ENCODE assay signal across 25 cellular contexts in the genomic region with DNA sequence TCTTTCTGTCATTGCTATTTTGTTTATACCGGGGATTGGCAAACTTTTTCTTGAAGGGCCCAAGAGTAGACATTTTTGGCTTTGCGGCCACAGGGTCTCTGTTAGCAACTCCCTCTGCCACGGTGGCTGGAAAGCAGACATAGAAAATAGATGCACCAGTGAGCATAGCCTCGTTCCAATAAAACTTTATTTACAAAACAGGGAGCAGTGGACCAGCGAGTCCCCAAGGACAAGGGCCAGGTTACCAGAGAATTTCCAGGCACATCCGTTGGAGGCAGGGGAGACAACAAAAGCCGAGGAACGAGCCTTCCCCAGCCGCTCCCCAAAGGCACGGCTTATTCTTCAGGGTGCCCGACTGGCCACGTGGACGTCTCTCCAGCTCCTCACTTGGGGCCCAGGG. TPM values are rescaled to one million over a fixed set of nuclear protein-coding genes. Genes with fewer than 3 reads are reported as not detected.
DNase-seq lines count a peak whose midpoint lies in the region; ATAC-seq, FAIRE-seq and TF ChIP-seq lines count a peak whose summit lies in the region.
"Had no signal": no experiment of that assay in that cellular context is flagged by ENCODE, and none has a peak within 500 bp of the region (broad histone marks: within the 10 kb centered on the region; RNA-seq: fewer than 3 reads in every experiment).

No MANE protein-coding gene starts in this region.

- H4K20me1 ChIP-seq in HepG2 (ENCODE audit: insufficient read depth, low read length): 0 out of 2 replicates have a peak, but pooled peaks cover 2% of the 10 kb centered on the region

- in situ Hi-C loops in HepG2 (cut with HindIII; ENCODE audit: extremely low pct_ligation_motif_present, low pct_unique_long_range_greater_than_20kb): no loop called here

- H3K4me3 Mint-ChIP-seq in WTC11: no peak overlapping the region
- no peak overlapping the region for H3K4me3 Mint-ChIP-seq in endodermal cell
- no peak overlapping the region for H3K4me3 Mint-ChIP-seq in progenitor cell of endocrine pancreas (ENCODE audit: low read depth)
- H3K4me3 Mint-ChIP-seq: B cell; CD4-positive, alpha-beta T cell; CD8-positive, alpha-beta T cell had no signal

- TF ChIP-seq POLR2A in HepG2 (IDR thresholded peaks at IDR 0.05; ENCODE audit: insufficient read depth in 1 of 2, low read depth in 2 of 2, low read length in 2 of 2): no peak
- TF ChIP-seq POLR2A in right lobe of liver (IDR thresholded peaks at IDR 0.05): no peak

- no peak overlapping the region for H3K4me2 ChIP-seq in HepG2 (ENCODE audit: low read depth, low read length)
- H3K4me2 ChIP-seq: A549 had no signal

- peak overlapping the region; percentile 73; the same call in 1 of the 2 replicates for H3K27ac Mint-ChIP-seq in WTC11
- H3K27ac Mint-ChIP-seq in endodermal cell: peak overlapping the region; percentile 53
- H3K27ac Mint-ChIP-seq in progenitor cell of endocrine pancreas: peak overlapping the region; percentile 16
- H3K27ac Mint-ChIP-seq: B cell; CD4-positive, alpha-beta T cell; CD8-positive, alpha-beta T cell had no signal

- H3K9me3 Mint-ChIP-seq in WTC11 (no peaks in the 10 kb centered on the region), endodermal cell (peaks cover 8% of the 10 kb centered on the region), progenitor cell of endocrine pancreas (ENCODE audit: low read depth) (no peaks in the 10 kb centered on the region)
- H3K9me3 Mint-ChIP-seq: CD4-positive, alpha-beta T cell; CD8-positive, alpha-beta T cell had no signal

- H3K27me3 Mint-ChIP-seq in WTC11 (ENCODE audit: low read depth): no peaks in the 10 kb centered on the region
- no peaks in the 10 kb centered on the region for H3K27me3 Mint-ChIP-seq in endodermal cell (ENCODE audit: insufficient read depth)
- no peaks in the 10 kb centered on the region for H3K27me3 Mint-ChIP-seq in progenitor cell of endocrine pancreas
- H3K27me3 Mint-ChIP-seq: B cell; CD4-positive, alpha-beta T cell had no signal

- TF ChIP-seq RAD21 in HepG2 (CRISPR knock-in tag; IDR thresholded peaks at IDR 0.05): no peak

- H3K36me3 ChIP-seq in HepG2 (replicated peaks in 1 of 2; ENCODE audit: control insufficient read depth in 1 of 2, insufficient read depth in 2 of 2, low read length in 2 of 2): peaks cover 9 to 50% of the 10 kb centered on the region in 2 experiments
- H3K36me3 ChIP-seq in right lobe of liver: no peaks in the 10 kb centered on the region
- peaks cover 4% of the 10 kb centered on the region for H3K36me3 ChIP-seq in endodermal cell (ENCODE audit: control insufficient read depth, insufficient read depth, low read length)

- intact Hi-C loops in HepG2 (cut with micrococcal nuclease; ENCODE audit: unreplicated experiment) (no loop called here), right lobe of liver (cut with DNase I) (no loop called here)

- H3K4me1 ChIP-seq in HepG2 (ENCODE audit: insufficient read depth, low read length) (no peaks in the 10 kb centered on the region), right lobe of liver (no peaks in the 10 kb centered on the region), endodermal cell (ENCODE audit: control insufficient read depth, insufficient read depth, low read length) (no peaks in the 10 kb centered on the region)
- H3K4me1 ChIP-seq: A549, Caco-2 had no signal

- CTCF ChIA-PET in HepG2 (lab: Yijun Ruan, JAX; ENCODE audit: low intra/inter-chr PET ratio, low total read pairs) (no interaction called here), WTC11 (lab: Charles Lee) (interaction anchor here (0.9 to 1.1 kb wide), 3 partner anchors 28 to 123 kb away, joined by 3 to 4 read pairs (median 4); no protein-coding TSS in a partner anchor)

- H3K4me3 ChIP-seq in HepG2 (replicated peaks in 1 of 3; ENCODE audit: insufficient read depth in 1 of 3, low read depth in 2 of 3, low read length in 3 of 3): no peak overlapping the region
- no peak overlapping the region for H3K4me3 ChIP-seq in right lobe of liver
- no peak overlapping the region for H3K4me3 ChIP-seq in endodermal cell (ENCODE audit: low read length)
- H3K4me3 ChIP-seq: A549; BLaER1 treated with 17β-estradiol and CSF1 and Interleukin-3, amounts not matched to agents 10 nM and 100 nM had no signal

- H3K27me3 ChIP-seq in HepG2 (ENCODE audit: control insufficient read depth in 1 of 2, insufficient read depth in 2 of 2, low read length in 2 of 2): no peaks in the 10 kb centered on the region
- no peaks in the 10 kb centered on the region for H3K27me3 ChIP-seq in right lobe of liver
- no peaks in the 10 kb centered on the region for H3K27me3 ChIP-seq in endodermal cell (ENCODE audit: control insufficient read depth, insufficient read depth, low read length, poor library complexity, severe bottlenecking)
- H3K27me3 ChIP-seq: BLaER1 treated with 17β-estradiol and CSF1 and Interleukin-3, amounts not matched to agents 10 nM and 100 nM had no signal

- no peaks in the 10 kb centered on the region for H3K79me2 ChIP-seq in HepG2 (ENCODE audit: insufficient read depth, low read length)

- POLR2A ChIA-PET in HepG2 (lab: Yijun Ruan, JAX): no interaction called here
- POLR2A ChIA-PET in WTC11 (lab: Charles Lee): no interaction called here

- TF ChIP-seq CTCF in HepG2 (CRISPR knock-in tag; IDR thresholded peaks at IDR 0.05): no peak
- TF ChIP-seq CTCF in right lobe of liver (IDR thresholded peaks at IDR 0.05): no peak
- TF ChIP-seq CTCF in WTC11 (IDR thresholded peaks at IDR 0.05): no peak
- TF ChIP-seq CTCF in endodermal cell (conservative IDR thresholded peaks at IDR 0.05): no peak
- no peak for TF ChIP-seq CTCF in progenitor cell of endocrine pancreas (IDR thresholded peaks at IDR 0.05; ENCODE audit: unreplicated experiment)

- no peak for TF ChIP-seq EP300 in HepG2 (IDR thresholded peaks at IDR 0.05; ENCODE audit: low read depth in 2 of 2, low read length in 2 of 2)
- TF ChIP-seq EP300 in HepG2 (CRISPR knock-in tag; IDR thresholded peaks at IDR 0.05; ENCODE audit: borderline replicate concordance): no peak

- H3K4me1 Mint-ChIP-seq in WTC11 (no peaks in the 10 kb centered on the region), endodermal cell (no peaks in the 10 kb centered on the region), progenitor cell of endocrine pancreas (ENCODE audit: low read depth) (no peaks in the 10 kb centered on the region)
- H3K4me1 Mint-ChIP-seq: B cell had no signal

- H3K9me3 ChIP-seq in HepG2 (ENCODE audit: low read length) (no peaks in the 10 kb centered on the region), right lobe of liver (no peaks in the 10 kb centered on the region), endodermal cell (ENCODE audit: control insufficient read depth, low read length) (no peaks in the 10 kb centered on the region)
- H3K9me3 ChIP-seq: A549; BLaER1 treated with 17β-estradiol and CSF1 and Interleukin-3, amounts not matched to agents 10 nM and 100 nM; Caco-2 had no signal

- DNase-seq in HepG2 (ENCODE audit: low spot score): no peak
- DNase-seq in right lobe of liver: no peak
- DNase-seq in WTC11 (ENCODE audit: low spot score): no peak
- no peak for DNase-seq in endodermal cell
- no peak for DNase-seq in progenitor cell of endocrine pancreas (ENCODE audit: low spot score, unreplicated experiment)
- DNase-seq in midbrain (lab: John Stamatoyannopoulos, UW): no peak
- DNase-seq: AML-193; Caco-2; Calu3; CD4-positive, alpha-beta T cell; CD8-positive, alpha-beta T cell; DMS79 treated with DMSO at 0.1 percent for 48 hours; GF-D8 had no signal

- no TSS peak for BruUV-seq in HepG2 (replicated peaks; lab: Mats Ljungman, UMichigan)

- ATAC-seq in HepG2: no peak
- ATAC-seq in right lobe of liver: no peak
- no peak for ATAC-seq in WTC11
- no peak for ATAC-seq in GM18870 (IDR thresholded peaks at IDR 0.05; ENCODE audit: unreplicated experiment)
- ATAC-seq in HG03175 (IDR thresholded peaks at IDR 0.05; ENCODE audit: unreplicated experiment): no peak
- ATAC-seq: A549; CD8-positive, alpha-beta T cell had no signal

- no peak overlapping the region for H2AFZ ChIP-seq in HepG2 (ENCODE audit: low read length)

- FAIRE-seq in HepG2 (lab: Jason Lieb, UNC): no peak
- FAIRE-seq: A549, D721Med, G401.6, GM12891, GM18507, GM19239 had no signal

- H3K9ac ChIP-seq in HepG2 (ENCODE audit: insufficient read depth, low read depth, low read length) (no peak overlapping the region), endodermal cell (ENCODE audit: extremely low read depth, low read length, poor library complexity, severe bottlenecking) (no peak overlapping the region)
- H3K9ac ChIP-seq: BLaER1 treated with 17β-estradiol and CSF1 and Interleukin-3, amounts not matched to agents 10 nM and 100 nM had no signal

- H3K36me3 Mint-ChIP-seq in WTC11: peaks cover 14% of the 10 kb centered on the region
- H3K36me3 Mint-ChIP-seq in endodermal cell (ENCODE audit: low read depth): peaks cover 46% of the 10 kb centered on the region
- peaks cover 21% of the 10 kb centered on the region for H3K36me3 Mint-ChIP-seq in progenitor cell of endocrine pancreas (ENCODE audit: insufficient read depth)

- H3K27ac ChIP-seq in HepG2 (ENCODE audit: extremely low read length, insufficient read depth, low read length) (no peak overlapping the region), right lobe of liver (no peak overlapping the region), endodermal cell (ENCODE audit: low read depth, low read length) (no peak overlapping the region)
- H3K27ac ChIP-seq: 22Rv1; A549; BLaER1 treated with 17β-estradiol and CSF1 and Interleukin-3, amounts not matched to agents 10 nM and 100 nM; C4-2B had no signal

- WGBS in HepG2 (ENCODE audit: low lambda C conversion rate): 96% methylated on average over 13 of the region's 13 CpGs
- 93% methylated on average over 13 of the region's 13 CpGs for WGBS in right lobe of liver (ENCODE audit: insufficient coverage, low coverage, low lambda C conversion rate, missing lambda C conversion rate)
- 93 to 94% methylated on average over 13 of the region's 13 CpGs for WGBS in endodermal cell (ENCODE audit: insufficient coverage in 1 of 2, insufficient read length in 1 of 2), 2 experiments

RNA-seq across cellular contexts. Expression of a gene that starts 26.5 kb away (rescaled TPM):
- total RNA-seq in HepG2 (2016; rRNA removed; fragmentation: Illumina TruSeq; extraction: Trizol) (10.4 and 10.8 TPM in 2 replicates), right lobe of liver (10 to 100 TPM; 18.9 to 26.0 (median 24.4) TPM), WTC11 (2021) (133 to 151 TPM (median 150 TPM) in 3 replicates), endodermal cell (100 to 1,000 TPM; 126 to 154 TPM), progenitor cell of endocrine pancreas (74.3 and 77.9 TPM in 2 replicates)
- 25.8 and 31.3 TPM in 2 replicates for total RNA-seq in HepG2 (2016; cell fraction: cytosol; rRNA removed; fragmentation: Illumina TruSeq; extraction: Trizol; ENCODE audit: low read depth)
- total RNA-seq in HepG2 (2016; cell fraction: insoluble cytoplasmic fraction; rRNA removed; fragmentation: Illumina TruSeq; extraction: Trizol): 9.1 and 10.5 TPM in 2 replicates
- total RNA-seq in HepG2 (2016; cell fraction: membrane; rRNA removed; fragmentation: Illumina TruSeq; extraction: Trizol): 30.5 and 36.7 TPM in 2 replicates
- 7.4 and 9.0 TPM in 2 replicates for total RNA-seq in HepG2 (2016; cell fraction: nucleus; rRNA removed; fragmentation: Illumina TruSeq; extraction: Trizol)
- polyA plus RNA-seq in HepG2 (2011; rRNA removed): 9.6 and 14.4 TPM in 2 replicates
- 8.7 and 21.7 TPM in 2 replicates for polyA plus RNA-seq in HepG2 (2011; cell fraction: cytosol; rRNA removed)
- polyA plus RNA-seq in HepG2 (2011; cell fraction: nucleus; rRNA removed): 37.4 and 44.6 TPM in 2 replicates
- 24.2 and 24.5 TPM in 2 replicates for polyA plus RNA-seq in HepG2 (2012)
- polyA plus RNA-seq in HepG2 (2016; cell fraction: cytosol; fragmentation: Illumina TruSeq; extraction: Trizol; ENCODE audit: low read depth): 237 and 239 TPM in 2 replicates
- 38.7 and 46.2 TPM in 2 replicates for polyA plus RNA-seq in HepG2 (2016; cell fraction: insoluble cytoplasmic fraction; fragmentation: Illumina TruSeq; extraction: Trizol; ENCODE audit: low read depth)
- 156 and 163 TPM in 2 replicates for polyA plus RNA-seq in HepG2 (2016; cell fraction: membrane; fragmentation: Illumina TruSeq; extraction: Trizol; ENCODE audit: low read depth)
- 44.5 and 50.9 TPM in 2 replicates for polyA plus RNA-seq in HepG2 (2016; cell fraction: nucleus; fragmentation: Illumina TruSeq; extraction: Trizol; ENCODE audit: insufficient read depth, low read depth)
- 3.5 and 6.2 TPM in 2 replicates for polyA minus RNA-seq in HepG2 (2011; rRNA and poly(A)+ RNA removed; ENCODE audit: low replicate concordance)
- 5.6 and 7.3 TPM in 2 replicates for polyA minus RNA-seq in HepG2 (2011; cell fraction: cytosol; rRNA and poly(A)+ RNA removed)
- 6.3 and 6.6 TPM in 2 replicates for polyA minus RNA-seq in HepG2 (2011; cell fraction: nucleus; rRNA and poly(A)+ RNA removed)
- 91.8 TPM for polyA plus RNA-seq in endodermal cell (2013, experiment 1 of 2)
- 88.9 TPM for polyA plus RNA-seq in endodermal cell (2013, experiment 2 of 2)

Comparison
In these comparisons a context has a peak if more than half of its experiments do, and no peak if none do; other contexts are left out.
1. H3K27ac Mint-ChIP-seq: peak in every context shown above with its lines; median percentile 73 in WTC11; 53 in endodermal cell; 16 in progenitor cell of endocrine pancreas.